ENCODE assay signal across 1 cellular context in the genomic region with DNA sequence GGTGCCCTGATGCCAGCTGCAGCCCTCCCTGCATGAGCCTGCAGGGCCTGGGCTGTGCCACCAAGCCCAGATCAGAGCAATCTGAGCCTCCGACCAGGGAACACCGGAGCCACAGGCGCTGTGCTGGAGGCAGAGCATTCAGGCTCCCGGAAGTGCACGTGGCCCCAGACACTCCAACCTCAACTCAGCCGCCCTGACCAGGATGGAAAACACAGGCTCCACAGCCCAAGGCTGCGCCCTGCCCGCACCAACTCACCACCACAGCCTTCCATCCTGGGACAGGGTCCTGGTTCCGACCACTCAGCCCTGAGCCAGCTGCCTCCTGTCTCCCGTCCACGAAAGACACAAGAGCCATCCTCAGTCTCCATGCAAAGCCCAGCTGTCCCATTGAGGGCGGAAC.
TF ChIP-seq lines count a peak whose summit lies in the region.

No MANE protein-coding gene starts in this region.

TF ChIP-seq in K562, 482 proteins besides CTCF, POLR2A, EP300 and RAD21:
- no peak for TF ChIP-seq BRD9 (IDR thresholded peaks at IDR 0.05; ENCODE audit: low read depth, partially characterized antibody)
- TF ChIP-seq ZMIZ1 (IDR thresholded peaks at IDR 0.05; ENCODE audit: low read depth in 2 of 2, low read length in 2 of 2): no peak
- TF ChIP-seq POLR2H (tag; IDR thresholded peaks at IDR 0.05; ENCODE audit: low read depth): no peak
- no peak for TF ChIP-seq NR4A1 (CRISPR knock-in tag; IDR thresholded peaks at IDR 0.05)
- no peak for TF ChIP-seq NR4A1 (tag; IDR thresholded peaks at IDR 0.05)
- no peak for TF ChIP-seq ZZZ3 (IDR thresholded peaks at IDR 0.05)
- no peak for TF ChIP-seq HMG20B (CRISPR knock-in tag; IDR thresholded peaks at IDR 0.05)
- no peak for TF ChIP-seq PRMT5 (CRISPR knock-in tag; IDR thresholded peaks at IDR 0.05)
- no peak for TF ChIP-seq KHSRP (IDR thresholded peaks at IDR 0.05)
- no peak for TF ChIP-seq U2AF1 (optimal IDR thresholded peaks at IDR 0.05; ENCODE audit: low read depth, low read length)
- no peak for TF ChIP-seq SRSF1 (IDR thresholded peaks at IDR 0.05; ENCODE audit: low read depth, low read length)
- TF ChIP-seq IRF1 (CRISPR knock-in tag; IDR thresholded peaks at IDR 0.05; ENCODE audit: borderline replicate concordance): no peak
